Comparison of ENCODE assay signal across 10 cellular contexts in genomic region chr3:113231827-113232253, GRCh38. TPM values are rescaled to one million over a fixed set of nuclear protein-coding genes. Genes with fewer than 3 reads are reported as not detected.
DNase-seq lines count a peak whose midpoint lies in the region; ATAC-seq, FAIRE-seq and TF ChIP-seq lines count a peak whose summit lies in the region.
"Had no signal": no experiment of that assay in that cellular context is flagged by ENCODE, and none has a peak within 500 bp of the region (broad histone marks: within the 10 kb centered on the region; RNA-seq: fewer than 3 reads in every experiment).

No MANE protein-coding gene starts in this region.

- no peaks in the 10 kb centered on the region for H3K27me3 ChIP-seq in uterus
- H3K27me3 ChIP-seq: BLaER1 treated with 17β-estradiol and CSF1 and Interleukin-3, amounts not matched to agents 10 nM and 100 nM; heart right ventricle had no signal

- DNase-seq in activated naive CD4-positive, alpha-beta T cell treated with anti-CD3 and anti-CD28 coated beads, Interleukin-2, amount 50 U/mL, for 72 hours (ENCODE audit: low spot score in 2 of 2) = no peak
- no peak for DNase-seq in activated naive CD4-positive, alpha-beta T cell treated with anti-CD3 and anti-CD28 coated beads, Interleukin-2, amount 50 U/mL, for 16 hours
- peak; percentile 94 for DNase-seq in RCC 7860 (ENCODE audit: low spot score)
- peak; percentile 52 for DNase-seq in foreskin melanocyte
- no peak for DNase-seq in uterus
- DNase-seq in stimulated activated CD4-positive, alpha-beta T cell treated with anti-CD3 and anti-CD28 coated beads, Interleukin-4, amount 100 ng/mL, for 1 hour = no peak
- DNase-seq in posterior cingulate gyrus = no peak
- DNase-seq in GM19238 (ENCODE audit: insufficient read length, low spot score) = no peak
- DNase-seq: heart right ventricle had no signal

- H3K4me3 ChIP-seq in uterus = no peak overlapping the region
- H3K4me3 ChIP-seq: BLaER1 treated with 17β-estradiol and CSF1 and Interleukin-3, amounts not matched to agents 10 nM and 100 nM; heart right ventricle had no signal

- H3K4me1 ChIP-seq in uterus = peaks cover 15 to 18% of the 10 kb centered on the region in 2 donors
- H3K4me1 ChIP-seq: BLaER1 treated with 17β-estradiol and CSF1 and Interleukin-3, amounts not matched to agents 10 nM and 100 nM had no signal

- FAIRE-seq in RCC 7860 (lab: Jason Lieb, UNC) = no peak

- no peaks in the 10 kb centered on the region for H3K36me3 Mint-ChIP-seq in activated naive CD4-positive, alpha-beta T cell treated with anti-CD3 and anti-CD28 coated beads, Interleukin-2, amount 50 U/mL, for 72 hours

- TF ChIP-seq POLR2A in uterus (IDR thresholded peaks at IDR 0.05) = no peak

- H3K36me3 ChIP-seq in uterus = no peaks in the 10 kb centered on the region
- H3K36me3 ChIP-seq: BLaER1 treated with 17β-estradiol and CSF1 and Interleukin-3, amounts not matched to agents 10 nM and 100 nM; heart right ventricle had no signal

- no peak for TF ChIP-seq CTCF in uterus (IDR thresholded peaks at IDR 0.05)

- intact Hi-C loops in uterus (cut with DNase I; ENCODE audit: low total_unique reads) = no loop called here
- intact Hi-C loops in posterior cingulate gyrus (cut with DNase I) = no loop called here

- H3K27ac Mint-ChIP-seq in activated naive CD4-positive, alpha-beta T cell treated with anti-CD3 and anti-CD28 coated beads, Interleukin-2, amount 50 U/mL, for 72 hours = peak overlapping the region in 1 of 2 donors; percentile 16

- peak; percentile 84 to 90 for ATAC-seq in activated naive CD4-positive, alpha-beta T cell treated with anti-CD3 and anti-CD28 coated beads, Interleukin-2, amount 50 U/mL, for 72 hours

- no peaks in the 10 kb centered on the region for H3K9me3 ChIP-seq in uterus
- H3K9me3 ChIP-seq: BLaER1 treated with 17β-estradiol and CSF1 and Interleukin-3, amounts not matched to agents 10 nM and 100 nM; heart right ventricle had no signal

- peak overlapping the region; percentile 67 to 77 for H3K27ac ChIP-seq in uterus
- H3K27ac ChIP-seq: BLaER1 treated with 17β-estradiol and CSF1 and Interleukin-3, amounts not matched to agents 10 nM and 100 nM; heart right ventricle had no signal

- no peaks in the 10 kb centered on the region for H3K9me3 Mint-ChIP-seq in activated naive CD4-positive, alpha-beta T cell treated with anti-CD3 and anti-CD28 coated beads, Interleukin-2, amount 50 U/mL, for 72 hours

RNA-seq across cellular contexts. Expression of gene BOC, which starts 20.5 kb away (rescaled TPM):
- total RNA-seq in activated naive CD4-positive, alpha-beta T cell treated with anti-CD3 and anti-CD28 coated beads, Interleukin-2, amount 50 U/mL, for 72 hours = under 1 TPM in 1 of 2 donors, not detected in 1; 0.62 TPM
- 100 to 1,000 TPM; 103 to 169 (median 105) TPM for total RNA-seq in uterus

Comparison
In these comparisons a context has a peak if more than half of its experiments do, and no peak if none do; other contexts are left out.
1. DNase-seq: peak in RCC 7860 (single experiment) and foreskin melanocyte (single experiment); none in activated naive CD4-positive, alpha-beta T cell treated with anti-CD3 and anti-CD28 coated beads, Interleukin-2, amount 50 U/mL, for 72 hours (0 of 2), activated naive CD4-positive, alpha-beta T cell treated with anti-CD3 and anti-CD28 coated beads, Interleukin-2, amount 50 U/mL, for 16 hours (single experiment), uterus (0 of 2), stimulated activated CD4-positive, alpha-beta T cell treated with anti-CD3 and anti-CD28 coated beads, Interleukin-4, amount 100 ng/mL, for 1 hour (single experiment), posterior cingulate gyrus (0 of 10) and GM19238 (single experiment).
2. RNA of gene BOC, which starts 20.5 kb away (total RNA-seq): 103 to 169 TPM in uterus; 0.62 TPM in activated naive CD4-positive, alpha-beta T cell treated with anti-CD3 and anti-CD28 coated beads, Interleukin-2, amount 50 U/mL, for 72 hours; every median in the first group is over 10 times any median in the second.